10 cellular contexts compared by ENCODE assay signal in genomic region chr1:85343612-85344255, GRCh38.
DNase-seq lines count a peak whose midpoint lies in the region; ATAC-seq, FAIRE-seq and TF ChIP-seq lines count a peak whose summit lies in the region.
"Had no signal": no experiment of that assay in that cellular context is flagged by ENCODE, and none has a peak within 500 bp of the region (broad histone marks: within the 10 kb centered on the region; RNA-seq: fewer than 3 reads in every experiment).

No MANE protein-coding gene starts in this region.

- H3K4me3 ChIP-seq in heart left ventricle (no peak overlapping the region), astrocyte (ENCODE audit: insufficient read depth, low read depth, low read length) (no peak overlapping the region), iPS DF 6.9 (ENCODE audit: low read length) (no peak overlapping the region), tibial artery (no peak overlapping the region), H7 (ENCODE audit: insufficient read depth, low read depth, low read length) (no peak overlapping the region)

- peak; percentile 63 for FAIRE-seq in astrocyte (lab: Jason Lieb, UNC)

- WGBS in heart left ventricle, 4 donors = 11 to 19% (median 15%) methylated on average over 1 of the region's 1 CpG
- no CpG with 5 or more reads among the region's 1 CpG for WGBS in iPS DF 6.9 (ENCODE audit: insufficient coverage, insufficient read length)

- no peak overlapping the region for H2AFZ ChIP-seq in astrocyte (ENCODE audit: low read depth, low read length)

- H3K79me2 ChIP-seq in astrocyte (ENCODE audit: insufficient read depth, low read length) = peaks cover 42% of the 10 kb centered on the region

- H3K27me3 ChIP-seq in heart left ventricle (no peaks in the 10 kb centered on the region), astrocyte (ENCODE audit: insufficient read depth, low read length) (no peaks in the 10 kb centered on the region), iPS DF 6.9 (ENCODE audit: control insufficient read depth, insufficient read depth, low read length) (no peaks in the 10 kb centered on the region), tibial artery (no peaks in the 10 kb centered on the region), H7 (ENCODE audit: control insufficient read depth, insufficient read depth, low read length) (no peaks in the 10 kb centered on the region)

- no peaks in the 10 kb centered on the region for H3K9me3 Mint-ChIP-seq in astrocyte (ENCODE audit: unreplicated experiment)
- H3K9me3 Mint-ChIP-seq: activated naive CD4-positive, alpha-beta T cell treated with anti-CD3 and anti-CD28 coated beads, Interleukin-2, amount 50 U/mL, for 72 hours had no signal

- H4K20me1 ChIP-seq in astrocyte (ENCODE audit: insufficient read depth, low read length) = no peaks in the 10 kb centered on the region

- H3K27ac Mint-ChIP-seq in astrocyte (ENCODE audit: unreplicated experiment) = peak overlapping the region; percentile 91
- H3K27ac Mint-ChIP-seq: activated naive CD4-positive, alpha-beta T cell treated with anti-CD3 and anti-CD28 coated beads, Interleukin-2, amount 50 U/mL, for 72 hours had no signal

- no peak overlapping the region for H3K4me3 Mint-ChIP-seq in astrocyte (ENCODE audit: unreplicated experiment)

- DNase-seq in heart left ventricle = no peak
- no peak for DNase-seq in Right ventricle myocardium superior
- peak; percentile 95 for DNase-seq in astrocyte (ENCODE audit: low read depth)
- DNase-seq in iPS DF 6.9 (ENCODE audit: low read depth, low spot score) = no peak
- DNase-seq in tibial artery = no peak
- DNase-seq in activated CD4-positive, alpha-beta T cell treated with anti-CD3 and anti-CD28 coated beads for 4 hours = no peak
- DNase-seq in NCI-H510A treated with DMSO at 0.1 percent for 48 hours (lab: John Stamatoyannopoulos, UW) = no peak
- DNase-seq in H7 = no peak

- H3K36me3 ChIP-seq in heart left ventricle (no peaks in the 10 kb centered on the region), astrocyte (ENCODE audit: insufficient read depth, low read length) (peaks cover 18% of the 10 kb centered on the region), iPS DF 6.9 (ENCODE audit: control insufficient read depth, insufficient read depth, low read length) (no peaks in the 10 kb centered on the region), tibial artery (no peaks in the 10 kb centered on the region), H7 (replicated peaks; ENCODE audit: control insufficient read depth, insufficient read depth, low read length) (no peaks in the 10 kb centered on the region)

- TF ChIP-seq CTCF in heart left ventricle (IDR thresholded peaks at IDR 0.05) = no peak
- TF ChIP-seq CTCF in astrocyte (IDR thresholded peaks at IDR 0.05; ENCODE audit: insufficient read depth, low read depth, low read length) = no peak
- TF ChIP-seq CTCF in tibial artery (IDR thresholded peaks at IDR 0.05) = no peak

- H3K9me3 ChIP-seq in heart left ventricle = no peaks in the 10 kb centered on the region
- H3K9me3 ChIP-seq in astrocyte (ENCODE audit: insufficient read depth, low read depth, low read length) = no peaks in the 10 kb centered on the region
- H3K9me3 ChIP-seq in iPS DF 6.9 (ENCODE audit: control insufficient read depth, insufficient read depth, low read length) = no peaks in the 10 kb centered on the region
- H3K9me3 ChIP-seq in tibial artery = no peaks in the 10 kb centered on the region

- peak overlapping the region; percentile 81 for H3K9ac ChIP-seq in astrocyte (ENCODE audit: low read length)

- H3K4me1 ChIP-seq in heart left ventricle (peaks cover 0 to 34% (median 27%) of the 10 kb centered on the region in 12 donors), astrocyte (ENCODE audit: insufficient read depth, low read length) (peaks cover 51% of the 10 kb centered on the region), iPS DF 6.9 (ENCODE audit: control insufficient read depth, insufficient read depth, low read length) (no peaks in the 10 kb centered on the region; the same call in 1 of the 2 replicates), tibial artery (peaks cover 0 to 52% (median 13%) of the 10 kb centered on the region in 4 donors)

- H3K4me1 Mint-ChIP-seq in astrocyte (ENCODE audit: low read depth, unreplicated experiment) = peaks cover 25% of the 10 kb centered on the region

- H3K4me2 ChIP-seq in astrocyte (ENCODE audit: low read length) = peak overlapping the region; percentile 60

- TF ChIP-seq POLR2A in heart left ventricle (IDR thresholded peaks at IDR 0.05) = no peak

- H3K27ac ChIP-seq in heart left ventricle (peak overlapping the region in 7 of 12 donors; percentile 11 to 56 (median 40)), astrocyte (ENCODE audit: low read depth, low read length) (peak overlapping the region; percentile 95), iPS DF 6.9 (ENCODE audit: low read length) (peak overlapping the region; percentile 60), tibial artery (peak overlapping the region; percentile 51 to 54)

- ATAC-seq in heart left ventricle = no peak
- no peak for ATAC-seq in Right ventricle myocardium superior (ENCODE audit: poor library complexity)
- ATAC-seq: activated CD4-positive, CD25-positive, alpha-beta regulatory T cell treated with anti-CD3 and anti-CD28 coated beads, Interleukin-2, amount 50 U/mL, for 24 hours had no signal

- H3K27me3 Mint-ChIP-seq in astrocyte (ENCODE audit: low read depth, unreplicated experiment) = no peaks in the 10 kb centered on the region

- intact Hi-C loops in heart left ventricle (cut with DNase I) (loop anchor here in 2 of 10 donors (5.0 to 10.0 kb wide), 2 partner anchors 51 to 54 kb away; no protein-coding TSS in a partner anchor), Right ventricle myocardium superior (cut with DNase I) (no loop called here), tibial artery (cut with DNase I; ENCODE audit: low total_unique reads) (no loop called here)

- peaks cover 23% of the 10 kb centered on the region for H3K36me3 Mint-ChIP-seq in astrocyte (ENCODE audit: low read depth, unreplicated experiment)
- H3K36me3 Mint-ChIP-seq: activated naive CD4-positive, alpha-beta T cell treated with anti-CD3 and anti-CD28 coated beads, Interleukin-2, amount 50 U/mL, for 72 hours had no signal

Comparison
In these comparisons a context has a peak if more than half of its experiments do, and no peak if none do; other contexts are left out.
1. H3K27ac ChIP-seq: peak in every context shown above with its lines; median percentile 95 in astrocyte; 60 in iPS DF 6.9; 52 in tibial artery; 40 in heart left ventricle.